ENCODE assay signal across 1 cellular context in the genomic region with DNA sequence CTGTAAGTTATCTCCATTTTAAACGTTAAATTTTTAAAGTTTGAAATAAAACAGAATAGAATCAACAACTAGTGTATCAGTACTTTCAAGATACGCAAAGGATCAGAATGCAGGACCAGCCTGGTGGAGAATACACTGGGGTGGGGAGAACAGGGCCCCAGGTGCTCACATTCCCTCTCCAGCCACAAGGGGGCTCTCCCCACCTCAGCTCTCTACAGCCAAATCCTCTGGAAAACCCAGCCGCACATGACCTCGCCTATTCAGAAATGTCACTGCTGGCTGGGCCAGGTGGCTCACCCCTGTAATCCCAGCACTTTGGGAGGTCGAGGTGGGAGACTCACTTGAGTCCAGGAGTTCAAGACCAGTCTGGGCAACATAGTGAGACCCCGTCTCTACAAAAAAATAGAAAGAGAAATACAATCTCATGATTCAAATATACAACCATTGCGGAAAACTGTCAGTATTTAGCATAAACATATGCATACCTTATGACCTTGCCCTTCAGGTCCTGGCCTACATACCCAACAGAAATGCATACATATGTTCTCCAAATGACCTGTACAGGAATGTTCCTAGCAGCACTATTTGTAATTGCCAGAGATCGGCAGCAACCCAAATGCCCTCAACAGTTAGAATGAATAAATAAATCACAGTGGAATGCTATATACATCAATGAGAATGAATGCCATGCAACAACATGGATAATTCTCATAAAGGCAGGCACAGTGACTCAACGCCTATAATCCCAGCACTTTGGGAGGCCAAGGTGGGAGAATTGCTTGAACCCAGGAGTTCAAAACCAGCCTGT.
TF ChIP-seq lines count a peak whose summit lies in the region.

No MANE protein-coding gene starts in this region.

TF ChIP-seq in GM23338, 12 proteins besides CTCF, POLR2A, EP300 and RAD21 (continued from another document):
- TF ChIP-seq, protein P1, sequence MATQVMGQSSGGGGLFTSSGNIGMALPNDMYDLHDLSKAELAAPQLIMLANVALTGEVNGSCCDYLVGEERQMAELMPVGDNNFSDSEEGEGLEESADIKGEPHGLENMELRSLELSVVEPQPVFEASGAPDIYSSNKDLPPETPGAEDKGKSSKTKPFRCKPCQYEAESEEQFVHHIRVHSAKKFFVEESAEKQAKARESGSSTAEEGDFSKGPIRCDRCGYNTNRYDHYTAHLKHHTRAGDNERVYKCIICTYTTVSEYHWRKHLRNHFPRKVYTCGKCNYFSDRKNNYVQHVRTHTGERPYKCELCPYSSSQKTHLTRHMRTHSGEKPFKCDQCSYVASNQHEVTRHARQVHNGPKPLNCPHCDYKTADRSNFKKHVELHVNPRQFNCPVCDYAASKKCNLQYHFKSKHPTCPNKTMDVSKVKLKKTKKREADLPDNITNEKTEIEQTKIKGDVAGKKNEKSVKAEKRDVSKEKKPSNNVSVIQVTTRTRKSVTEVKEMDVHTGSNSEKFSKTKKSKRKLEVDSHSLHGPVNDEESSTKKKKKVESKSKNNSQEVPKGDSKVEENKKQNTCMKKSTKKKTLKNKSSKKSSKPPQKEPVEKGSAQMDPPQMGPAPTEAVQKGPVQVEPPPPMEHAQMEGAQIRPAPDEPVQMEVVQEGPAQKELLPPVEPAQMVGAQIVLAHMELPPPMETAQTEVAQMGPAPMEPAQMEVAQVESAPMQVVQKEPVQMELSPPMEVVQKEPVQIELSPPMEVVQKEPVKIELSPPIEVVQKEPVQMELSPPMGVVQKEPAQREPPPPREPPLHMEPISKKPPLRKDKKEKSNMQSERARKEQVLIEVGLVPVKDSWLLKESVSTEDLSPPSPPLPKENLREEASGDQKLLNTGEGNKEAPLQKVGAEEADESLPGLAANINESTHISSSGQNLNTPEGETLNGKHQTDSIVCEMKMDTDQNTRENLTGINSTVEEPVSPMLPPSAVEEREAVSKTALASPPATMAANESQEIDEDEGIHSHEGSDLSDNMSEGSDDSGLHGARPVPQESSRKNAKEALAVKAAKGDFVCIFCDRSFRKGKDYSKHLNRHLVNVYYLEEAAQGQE (IDR thresholded peaks at IDR 0.05; ENCODE audit: unreplicated experiment), result no peak
- TF ChIP-seq NANOG (IDR thresholded peaks at IDR 0.05; ENCODE audit: borderline replicate concordance) (no peak), JUNB (IDR thresholded peaks at IDR 0.05; ENCODE audit: unreplicated experiment) (no peak), EZH2 (IDR thresholded peaks at IDR 0.05; ENCODE audit: low read depth, unreplicated experiment) (no peak), POLR2AphosphoS5 (IDR thresholded peaks at IDR 0.05; ENCODE audit: low read depth) (no peak), ZNF331 (CRISPR knock-in tag; IDR thresholded peaks at IDR 0.05; ENCODE audit: low read depth) (no peak), CREB1 (CRISPR knock-in tag; IDR thresholded peaks at IDR 0.05; ENCODE audit: low read depth) (no peak), STAT1 (IDR thresholded peaks at IDR 0.05; ENCODE audit: unreplicated experiment) (no peak), ZNF114 (CRISPR knock-in tag; IDR thresholded peaks at IDR 0.05) (no peak)
- TF ChIP-seq, protein P2, sequence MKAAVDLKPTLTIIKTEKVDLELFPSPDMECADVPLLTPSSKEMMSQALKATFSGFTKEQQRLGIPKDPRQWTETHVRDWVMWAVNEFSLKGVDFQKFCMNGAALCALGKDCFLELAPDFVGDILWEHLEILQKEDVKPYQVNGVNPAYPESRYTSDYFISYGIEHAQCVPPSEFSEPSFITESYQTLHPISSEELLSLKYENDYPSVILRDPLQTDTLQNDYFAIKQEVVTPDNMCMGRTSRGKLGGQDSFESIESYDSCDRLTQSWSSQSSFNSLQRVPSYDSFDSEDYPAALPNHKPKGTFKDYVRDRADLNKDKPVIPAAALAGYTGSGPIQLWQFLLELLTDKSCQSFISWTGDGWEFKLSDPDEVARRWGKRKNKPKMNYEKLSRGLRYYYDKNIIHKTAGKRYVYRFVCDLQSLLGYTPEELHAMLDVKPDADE (IDR thresholded peaks at IDR 0.05), result no peak
- TF ChIP-seq, protein P3, sequence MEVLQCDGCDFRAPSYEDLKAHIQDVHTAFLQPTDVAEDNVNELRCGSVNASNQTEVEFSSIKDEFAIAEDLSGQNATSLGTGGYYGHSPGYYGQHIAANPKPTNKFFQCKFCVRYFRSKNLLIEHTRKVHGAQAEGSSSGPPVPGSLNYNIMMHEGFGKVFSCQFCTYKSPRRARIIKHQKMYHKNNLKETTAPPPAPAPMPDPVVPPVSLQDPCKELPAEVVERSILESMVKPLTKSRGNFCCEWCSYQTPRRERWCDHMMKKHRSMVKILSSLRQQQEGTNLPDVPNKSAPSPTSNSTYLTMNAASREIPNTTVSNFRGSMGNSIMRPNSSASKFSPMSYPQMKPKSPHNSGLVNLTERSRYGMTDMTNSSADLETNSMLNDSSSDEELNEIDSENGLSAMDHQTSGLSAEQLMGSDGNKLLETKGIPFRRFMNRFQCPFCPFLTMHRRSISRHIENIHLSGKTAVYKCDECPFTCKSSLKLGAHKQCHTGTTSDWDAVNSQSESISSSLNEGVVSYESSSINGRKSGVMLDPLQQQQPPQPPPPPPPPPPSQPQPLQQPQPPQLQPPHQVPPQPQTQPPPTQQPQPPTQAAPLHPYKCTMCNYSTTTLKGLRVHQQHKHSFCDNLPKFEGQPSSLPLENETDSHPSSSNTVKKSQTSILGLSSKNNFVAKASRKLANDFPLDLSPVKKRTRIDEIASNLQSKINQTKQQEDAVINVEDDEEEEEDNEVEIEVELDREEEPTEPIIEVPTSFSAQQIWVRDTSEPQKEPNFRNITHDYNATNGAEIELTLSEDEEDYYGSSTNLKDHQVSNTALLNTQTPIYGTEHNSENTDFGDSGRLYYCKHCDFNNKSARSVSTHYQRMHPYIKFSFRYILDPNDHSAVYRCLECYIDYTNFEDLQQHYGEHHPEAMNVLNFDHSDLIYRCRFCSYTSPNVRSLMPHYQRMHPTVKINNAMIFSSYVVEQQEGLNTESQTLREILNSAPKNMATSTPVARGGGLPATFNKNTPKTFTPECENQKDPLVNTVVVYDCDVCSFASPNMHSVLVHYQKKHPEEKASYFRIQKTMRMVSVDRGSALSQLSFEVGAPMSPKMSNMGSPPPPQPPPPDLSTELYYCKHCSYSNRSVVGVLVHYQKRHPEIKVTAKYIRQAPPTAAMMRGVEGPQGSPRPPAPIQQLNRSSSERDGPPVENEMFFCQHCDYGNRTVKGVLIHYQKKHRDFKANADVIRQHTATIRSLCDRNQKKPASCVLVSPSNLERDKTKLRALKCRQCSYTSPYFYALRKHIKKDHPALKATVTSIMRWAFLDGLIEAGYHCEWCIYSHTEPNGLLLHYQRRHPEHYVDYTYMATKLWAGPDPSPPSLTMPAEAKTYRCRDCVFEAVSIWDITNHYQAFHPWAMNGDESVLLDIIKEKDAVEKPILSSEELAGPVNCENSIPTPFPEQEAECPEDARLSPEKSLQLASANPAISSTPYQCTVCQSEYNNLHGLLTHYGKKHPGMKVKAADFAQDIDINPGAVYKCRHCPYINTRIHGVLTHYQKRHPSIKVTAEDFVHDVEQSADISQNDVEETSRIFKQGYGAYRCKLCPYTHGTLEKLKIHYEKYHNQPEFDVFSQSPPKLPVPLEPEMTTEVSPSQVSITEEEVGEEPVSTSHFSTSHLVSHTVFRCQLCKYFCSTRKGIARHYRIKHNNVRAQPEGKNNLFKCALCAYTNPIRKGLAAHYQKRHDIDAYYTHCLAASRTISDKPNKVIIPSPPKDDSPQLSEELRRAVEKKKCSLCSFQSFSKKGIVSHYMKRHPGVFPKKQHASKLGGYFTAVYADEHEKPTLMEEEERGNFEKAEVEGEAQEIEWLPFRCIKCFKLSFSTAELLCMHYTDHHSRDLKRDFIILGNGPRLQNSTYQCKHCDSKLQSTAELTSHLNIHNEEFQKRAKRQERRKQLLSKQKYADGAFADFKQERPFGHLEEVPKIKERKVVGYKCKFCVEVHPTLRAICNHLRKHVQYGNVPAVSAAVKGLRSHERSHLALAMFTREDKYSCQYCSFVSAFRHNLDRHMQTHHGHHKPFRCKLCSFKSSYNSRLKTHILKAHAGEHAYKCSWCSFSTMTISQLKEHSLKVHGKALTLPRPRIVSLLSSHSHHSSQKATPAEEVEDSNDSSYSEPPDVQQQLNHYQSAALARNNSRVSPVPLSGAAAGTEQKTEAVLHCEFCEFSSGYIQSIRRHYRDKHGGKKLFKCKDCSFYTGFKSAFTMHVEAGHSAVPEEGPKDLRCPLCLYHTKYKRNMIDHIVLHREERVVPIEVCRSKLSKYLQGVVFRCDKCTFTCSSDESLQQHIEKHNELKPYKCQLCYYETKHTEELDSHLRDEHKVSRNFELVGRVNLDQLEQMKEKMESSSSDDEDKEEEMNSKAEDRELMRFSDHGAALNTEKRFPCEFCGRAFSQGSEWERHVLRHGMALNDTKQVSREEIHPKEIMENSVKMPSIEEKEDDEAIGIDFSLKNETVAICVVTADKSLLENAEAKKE (CRISPR knock-in tag; IDR thresholded peaks at IDR 0.05), result no peak
